In the genomic region with DNA sequence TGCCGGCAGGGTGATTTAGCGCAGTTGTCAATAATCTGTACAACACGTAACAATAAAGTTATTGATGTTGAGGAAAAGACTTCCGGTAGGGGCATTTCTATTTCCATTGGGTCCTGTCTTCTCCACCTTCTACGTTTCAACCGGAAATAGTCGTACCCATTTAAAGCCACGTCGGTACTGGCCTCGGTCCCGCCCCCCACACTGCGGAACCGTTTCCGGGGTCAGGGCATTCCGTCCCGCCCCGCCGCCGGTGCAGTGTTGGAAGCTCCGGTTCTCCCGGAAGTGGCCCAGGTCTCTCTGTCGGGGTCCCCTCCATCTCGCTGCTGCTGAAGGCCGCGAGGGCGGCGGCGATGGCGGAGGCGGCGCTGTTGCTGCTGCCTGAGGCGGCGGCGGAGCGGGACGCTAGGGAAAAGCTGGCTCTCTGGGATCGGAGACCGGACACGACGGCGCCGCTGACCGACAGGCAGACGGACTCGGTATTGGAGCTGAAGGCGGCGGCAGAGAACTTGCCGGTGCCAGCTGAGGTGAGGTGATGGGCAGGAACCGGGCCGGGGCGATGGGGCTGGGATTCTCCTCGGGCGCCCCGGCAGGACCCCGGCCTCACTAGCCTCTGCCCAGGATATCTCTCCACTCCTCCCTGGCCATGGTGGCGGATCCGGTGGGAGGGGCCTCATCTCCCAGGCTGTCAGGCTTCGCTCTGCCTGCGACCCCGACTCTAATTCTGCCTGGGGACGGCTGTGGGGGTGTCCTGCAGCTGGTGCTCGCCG, we compare ENCODE assay signal across 1 cellular context.
A peak's percentile ranks its signal among the peaks of the same experiment; 100 is the strongest.
TF ChIP-seq lines count a peak whose summit lies in the region.

A gene with protein sequence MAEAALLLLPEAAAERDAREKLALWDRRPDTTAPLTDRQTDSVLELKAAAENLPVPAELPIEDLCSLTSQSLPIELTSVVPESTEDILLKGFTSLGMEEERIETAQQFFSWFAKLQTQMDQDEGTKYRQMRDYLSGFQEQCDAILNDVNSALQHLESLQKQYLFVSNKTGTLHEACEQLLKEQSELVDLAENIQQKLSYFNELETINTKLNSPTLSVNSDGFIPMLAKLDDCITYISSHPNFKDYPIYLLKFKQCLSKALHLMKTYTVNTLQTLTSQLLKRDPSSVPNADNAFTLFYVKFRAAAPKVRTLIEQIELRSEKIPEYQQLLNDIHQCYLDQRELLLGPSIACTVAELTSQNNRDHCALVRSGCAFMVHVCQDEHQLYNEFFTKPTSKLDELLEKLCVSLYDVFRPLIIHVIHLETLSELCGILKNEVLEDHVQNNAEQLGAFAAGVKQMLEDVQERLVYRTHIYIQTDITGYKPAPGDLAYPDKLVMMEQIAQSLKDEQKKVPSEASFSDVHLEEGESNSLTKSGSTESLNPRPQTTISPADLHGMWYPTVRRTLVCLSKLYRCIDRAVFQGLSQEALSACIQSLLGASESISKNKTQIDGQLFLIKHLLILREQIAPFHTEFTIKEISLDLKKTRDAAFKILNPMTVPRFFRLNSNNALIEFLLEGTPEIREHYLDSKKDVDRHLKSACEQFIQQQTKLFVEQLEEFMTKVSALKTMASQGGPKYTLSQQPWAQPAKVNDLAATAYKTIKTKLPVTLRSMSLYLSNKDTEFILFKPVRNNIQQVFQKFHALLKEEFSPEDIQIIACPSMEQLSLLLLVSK (plus strand): TSS at position 253 of the 767 bp plus-strand sequence. CDS start 98 bp downstream, at position 351.

TF ChIP-seq in HEK293, 187 proteins besides CTCF, POLR2A, EP300 and RAD21 (continued from another document and continues in another):
- TF ChIP-seq, protein P1, sequence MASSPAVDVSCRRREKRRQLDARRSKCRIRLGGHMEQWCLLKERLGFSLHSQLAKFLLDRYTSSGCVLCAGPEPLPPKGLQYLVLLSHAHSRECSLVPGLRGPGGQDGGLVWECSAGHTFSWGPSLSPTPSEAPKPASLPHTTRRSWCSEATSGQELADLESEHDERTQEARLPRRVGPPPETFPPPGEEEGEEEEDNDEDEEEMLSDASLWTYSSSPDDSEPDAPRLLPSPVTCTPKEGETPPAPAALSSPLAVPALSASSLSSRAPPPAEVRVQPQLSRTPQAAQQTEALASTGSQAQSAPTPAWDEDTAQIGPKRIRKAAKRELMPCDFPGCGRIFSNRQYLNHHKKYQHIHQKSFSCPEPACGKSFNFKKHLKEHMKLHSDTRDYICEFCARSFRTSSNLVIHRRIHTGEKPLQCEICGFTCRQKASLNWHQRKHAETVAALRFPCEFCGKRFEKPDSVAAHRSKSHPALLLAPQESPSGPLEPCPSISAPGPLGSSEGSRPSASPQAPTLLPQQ (tag by site-specific recombination; IDR thresholded peaks at IDR 0.05): no peak; the same call in 1 of the 2 replicates
- no peak; the same call in 1 of the 2 replicates for TF ChIP-seq YY2 (tag by site-specific recombination; IDR thresholded peaks at IDR 0.05)
- TF ChIP-seq ZNF223 (tag by site-specific recombination; IDR thresholded peaks at IDR 0.05): no peak
- TF ChIP-seq EGR2 (tag by site-specific recombination; IDR thresholded peaks at IDR 0.05; ENCODE audit: low read depth): no peak
- TF ChIP-seq ZXDB (tag by site-specific recombination; IDR thresholded peaks at IDR 0.05): peak; percentile 85
- TF ChIP-seq ZNF132 (tag by site-specific recombination; IDR thresholded peaks at IDR 0.05; ENCODE audit: borderline replicate concordance): no peak
- no peak for TF ChIP-seq ZFP3 (tag by site-specific recombination; IDR thresholded peaks at IDR 0.05; ENCODE audit: low read depth)
- no peak for TF ChIP-seq OSR2 (tag by site-specific recombination; IDR thresholded peaks at IDR 0.05)
- TF ChIP-seq IKZF3 (tag by site-specific recombination; IDR thresholded peaks at IDR 0.05): peak; percentile 57; the same call in 1 of the 2 replicates
- peak; percentile 44; the same call in 1 of the 2 replicates for TF ChIP-seq ZBTB7A (tag by site-specific recombination; IDR thresholded peaks at IDR 0.05; ENCODE audit: low read depth)
- TF ChIP-seq ZNF555 (tag by site-specific recombination; conservative IDR thresholded peaks at IDR 0.05): no peak
- TF ChIP-seq ZNF155 (tag by site-specific recombination; IDR thresholded peaks at IDR 0.05): no peak
- TF ChIP-seq ZNF558 (tag by site-specific recombination; IDR thresholded peaks at IDR 0.05): peak; percentile 84; the same call in 1 of the 2 replicates
- no peak for TF ChIP-seq ZNF747 (tag by site-specific recombination; IDR thresholded peaks at IDR 0.05)
- peak; percentile 34; the same call in 1 of the 2 replicates for TF ChIP-seq ZNF324 (tag by site-specific recombination; IDR thresholded peaks at IDR 0.05)
- TF ChIP-seq ZBTB8A (tag by site-specific recombination; IDR thresholded peaks at IDR 0.05): peak; percentile 70
- TF ChIP-seq, protein P2, sequence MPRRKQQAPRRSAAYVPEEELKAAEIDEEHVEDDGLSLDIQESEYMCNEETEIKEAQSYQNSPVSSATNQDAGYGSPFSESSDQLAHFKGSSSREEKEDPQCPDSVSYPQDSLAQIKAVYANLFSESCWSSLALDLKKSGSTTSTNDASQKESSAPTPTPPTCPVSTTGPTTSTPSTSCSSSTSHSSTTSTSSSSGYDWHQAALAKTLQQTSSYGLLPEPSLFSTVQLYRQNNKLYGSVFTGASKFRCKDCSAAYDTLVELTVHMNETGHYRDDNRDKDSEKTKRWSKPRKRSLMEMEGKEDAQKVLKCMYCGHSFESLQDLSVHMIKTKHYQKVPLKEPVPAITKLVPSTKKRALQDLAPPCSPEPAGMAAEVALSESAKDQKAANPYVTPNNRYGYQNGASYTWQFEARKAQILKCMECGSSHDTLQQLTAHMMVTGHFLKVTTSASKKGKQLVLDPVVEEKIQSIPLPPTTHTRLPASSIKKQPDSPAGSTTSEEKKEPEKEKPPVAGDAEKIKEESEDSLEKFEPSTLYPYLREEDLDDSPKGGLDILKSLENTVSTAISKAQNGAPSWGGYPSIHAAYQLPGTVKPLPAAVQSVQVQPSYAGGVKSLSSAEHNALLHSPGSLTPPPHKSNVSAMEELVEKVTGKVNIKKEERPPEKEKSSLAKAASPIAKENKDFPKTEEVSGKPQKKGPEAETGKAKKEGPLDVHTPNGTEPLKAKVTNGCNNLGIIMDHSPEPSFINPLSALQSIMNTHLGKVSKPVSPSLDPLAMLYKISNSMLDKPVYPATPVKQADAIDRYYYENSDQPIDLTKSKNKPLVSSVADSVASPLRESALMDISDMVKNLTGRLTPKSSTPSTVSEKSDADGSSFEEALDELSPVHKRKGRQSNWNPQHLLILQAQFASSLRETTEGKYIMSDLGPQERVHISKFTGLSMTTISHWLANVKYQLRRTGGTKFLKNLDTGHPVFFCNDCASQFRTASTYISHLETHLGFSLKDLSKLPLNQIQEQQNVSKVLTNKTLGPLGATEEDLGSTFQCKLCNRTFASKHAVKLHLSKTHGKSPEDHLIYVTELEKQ (tag by site-specific recombination; IDR thresholded peaks at IDR 0.05; ENCODE audit: borderline replicate concordance): peak; percentile 61; the same call in 1 of the 2 replicates
- TF ChIP-seq, protein P3, sequence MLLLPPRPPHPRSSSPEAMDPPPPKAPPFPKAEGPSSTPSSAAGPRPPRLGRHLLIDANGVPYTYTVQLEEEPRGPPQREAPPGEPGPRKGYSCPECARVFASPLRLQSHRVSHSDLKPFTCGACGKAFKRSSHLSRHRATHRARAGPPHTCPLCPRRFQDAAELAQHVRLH (tag by site-specific recombination; IDR thresholded peaks at IDR 0.05): peak; percentile 97
- TF ChIP-seq ZNF426 (tag by site-specific recombination; IDR thresholded peaks at IDR 0.05): no peak
- TF ChIP-seq ZNF175 (tag by site-specific recombination; IDR thresholded peaks at IDR 0.05): no peak
- no peak for TF ChIP-seq ZNF292 (tag by site-specific recombination; IDR thresholded peaks at IDR 0.05; ENCODE audit: borderline replicate concordance, low read depth)
- 0 out of 2 replicates have a peak, but pooled peaks have one; percentile 67 for TF ChIP-seq KLF16 (tag by site-specific recombination; IDR thresholded peaks at IDR 0.05)
- TF ChIP-seq ZNF138 (tag by site-specific recombination; IDR thresholded peaks at IDR 0.05; ENCODE audit: borderline replicate concordance): no peak
- TF ChIP-seq, protein P4, sequence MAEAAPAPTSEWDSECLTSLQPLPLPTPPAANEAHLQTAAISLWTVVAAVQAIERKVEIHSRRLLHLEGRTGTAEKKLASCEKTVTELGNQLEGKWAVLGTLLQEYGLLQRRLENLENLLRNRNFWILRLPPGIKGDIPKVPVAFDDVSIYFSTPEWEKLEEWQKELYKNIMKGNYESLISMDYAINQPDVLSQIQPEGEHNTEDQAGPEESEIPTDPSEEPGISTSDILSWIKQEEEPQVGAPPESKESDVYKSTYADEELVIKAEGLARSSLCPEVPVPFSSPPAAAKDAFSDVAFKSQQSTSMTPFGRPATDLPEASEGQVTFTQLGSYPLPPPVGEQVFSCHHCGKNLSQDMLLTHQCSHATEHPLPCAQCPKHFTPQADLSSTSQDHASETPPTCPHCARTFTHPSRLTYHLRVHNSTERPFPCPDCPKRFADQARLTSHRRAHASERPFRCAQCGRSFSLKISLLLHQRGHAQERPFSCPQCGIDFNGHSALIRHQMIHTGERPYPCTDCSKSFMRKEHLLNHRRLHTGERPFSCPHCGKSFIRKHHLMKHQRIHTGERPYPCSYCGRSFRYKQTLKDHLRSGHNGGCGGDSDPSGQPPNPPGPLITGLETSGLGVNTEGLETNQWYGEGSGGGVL (tag by site-specific recombination; IDR thresholded peaks at IDR 0.05): no peak
- no peak for TF ChIP-seq SCRT1 (tag by site-specific recombination; IDR thresholded peaks at IDR 0.05; ENCODE audit: borderline replicate concordance)
- TF ChIP-seq ZNF140 (tag by site-specific recombination; IDR thresholded peaks at IDR 0.05): no peak
- TF ChIP-seq ZNF501 (tag by site-specific recombination; IDR thresholded peaks at IDR 0.05): peak; percentile 87; the same call in 1 of the 2 replicates
- TF ChIP-seq, protein P5, sequence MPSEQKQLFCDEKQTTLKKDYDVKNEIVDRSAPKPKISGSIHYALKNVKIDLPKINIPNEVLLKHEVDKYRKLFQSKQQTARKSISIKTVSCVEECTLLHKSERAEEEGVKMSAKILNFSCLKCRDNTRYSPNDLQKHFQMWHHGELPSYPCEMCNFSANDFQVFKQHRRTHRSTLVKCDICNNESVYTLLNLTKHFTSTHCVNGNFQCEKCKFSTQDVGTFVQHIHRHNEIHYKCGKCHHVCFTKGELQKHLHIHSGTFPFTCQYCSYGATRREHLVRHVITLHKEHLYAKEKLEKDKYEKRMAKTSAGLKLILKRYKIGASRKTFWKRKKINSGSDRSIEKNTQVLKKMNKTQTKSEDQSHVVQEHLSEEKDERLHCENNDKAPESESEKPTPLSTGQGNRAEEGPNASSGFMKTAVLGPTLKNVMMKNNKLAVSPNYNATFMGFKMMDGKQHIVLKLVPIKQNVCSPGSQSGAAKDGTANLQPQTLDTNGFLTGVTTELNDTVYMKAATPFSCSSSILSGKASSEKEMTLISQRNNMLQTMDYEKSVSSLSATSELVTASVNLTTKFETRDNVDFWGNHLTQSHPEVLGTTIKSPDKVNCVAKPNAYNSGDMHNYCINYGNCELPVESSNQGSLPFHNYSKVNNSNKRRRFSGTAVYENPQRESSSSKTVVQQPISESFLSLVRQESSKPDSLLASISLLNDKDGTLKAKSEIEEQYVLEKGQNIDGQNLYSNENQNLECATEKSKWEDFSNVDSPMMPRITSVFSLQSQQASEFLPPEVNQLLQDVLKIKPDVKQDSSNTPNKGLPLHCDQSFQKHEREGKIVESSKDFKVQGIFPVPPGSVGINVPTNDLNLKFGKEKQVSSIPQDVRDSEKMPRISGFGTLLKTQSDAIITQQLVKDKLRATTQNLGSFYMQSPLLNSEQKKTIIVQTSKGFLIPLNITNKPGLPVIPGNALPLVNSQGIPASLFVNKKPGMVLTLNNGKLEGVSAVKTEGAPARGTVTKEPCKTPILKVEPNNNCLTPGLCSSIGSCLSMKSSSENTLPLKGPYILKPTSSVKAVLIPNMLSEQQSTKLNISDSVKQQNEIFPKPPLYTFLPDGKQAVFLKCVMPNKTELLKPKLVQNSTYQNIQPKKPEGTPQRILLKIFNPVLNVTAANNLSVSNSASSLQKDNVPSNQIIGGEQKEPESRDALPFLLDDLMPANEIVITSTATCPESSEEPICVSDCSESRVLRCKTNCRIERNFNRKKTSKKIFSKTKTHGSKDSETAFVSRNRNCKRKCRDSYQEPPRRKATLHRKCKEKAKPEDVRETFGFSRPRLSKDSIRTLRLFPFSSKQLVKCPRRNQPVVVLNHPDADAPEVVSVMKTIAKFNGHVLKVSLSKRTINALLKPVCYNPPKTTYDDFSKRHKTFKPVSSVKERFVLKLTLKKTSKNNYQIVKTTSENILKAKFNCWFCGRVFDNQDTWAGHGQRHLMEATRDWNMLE (tag by site-specific recombination; conservative IDR thresholded peaks at IDR 0.05; ENCODE audit: low read depth): peak; percentile 100
- TF ChIP-seq ZNF146 (tag by site-specific recombination; IDR thresholded peaks at IDR 0.05): no peak; the same call in 1 of the 2 replicates
- TF ChIP-seq ZNF514 (tag by site-specific recombination; IDR thresholded peaks at IDR 0.05): no peak
- no peak for TF ChIP-seq ZNF221 (tag by site-specific recombination; IDR thresholded peaks at IDR 0.05; ENCODE audit: borderline replicate concordance)
- no peak for TF ChIP-seq ZNF600 (tag by site-specific recombination; IDR thresholded peaks at IDR 0.05)
- TF ChIP-seq SP7 (tag by site-specific recombination; IDR thresholded peaks at IDR 0.05): peak; percentile 82
- TF ChIP-seq GLIS1 (tag by site-specific recombination; IDR thresholded peaks at IDR 0.05): peak; percentile 43
- TF ChIP-seq, protein P6, sequence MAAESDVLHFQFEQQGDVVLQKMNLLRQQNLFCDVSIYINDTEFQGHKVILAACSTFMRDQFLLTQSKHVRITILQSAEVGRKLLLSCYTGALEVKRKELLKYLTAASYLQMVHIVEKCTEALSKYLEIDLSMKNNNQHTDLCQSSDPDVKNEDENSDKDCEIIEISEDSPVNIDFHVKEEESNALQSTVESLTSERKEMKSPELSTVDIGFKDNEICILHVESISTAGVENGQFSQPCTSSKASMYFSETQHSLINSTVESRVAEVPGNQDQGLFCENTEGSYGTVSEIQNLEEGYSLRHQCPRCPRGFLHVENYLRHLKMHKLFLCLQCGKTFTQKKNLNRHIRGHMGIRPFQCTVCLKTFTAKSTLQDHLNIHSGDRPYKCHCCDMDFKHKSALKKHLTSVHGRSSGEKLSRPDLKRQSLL (tag by site-specific recombination; IDR thresholded peaks at IDR 0.05): no peak
- no peak for TF ChIP-seq ZNF211 (tag by site-specific recombination; IDR thresholded peaks at IDR 0.05; ENCODE audit: low read depth)
- TF ChIP-seq ZNF776 (tag by site-specific recombination; IDR thresholded peaks at IDR 0.05; ENCODE audit: borderline replicate concordance): no peak
- TF ChIP-seq ZNF391 (tag by site-specific recombination; IDR thresholded peaks at IDR 0.05; ENCODE audit: borderline replicate concordance, low read depth): no peak
- TF ChIP-seq, protein P7, sequence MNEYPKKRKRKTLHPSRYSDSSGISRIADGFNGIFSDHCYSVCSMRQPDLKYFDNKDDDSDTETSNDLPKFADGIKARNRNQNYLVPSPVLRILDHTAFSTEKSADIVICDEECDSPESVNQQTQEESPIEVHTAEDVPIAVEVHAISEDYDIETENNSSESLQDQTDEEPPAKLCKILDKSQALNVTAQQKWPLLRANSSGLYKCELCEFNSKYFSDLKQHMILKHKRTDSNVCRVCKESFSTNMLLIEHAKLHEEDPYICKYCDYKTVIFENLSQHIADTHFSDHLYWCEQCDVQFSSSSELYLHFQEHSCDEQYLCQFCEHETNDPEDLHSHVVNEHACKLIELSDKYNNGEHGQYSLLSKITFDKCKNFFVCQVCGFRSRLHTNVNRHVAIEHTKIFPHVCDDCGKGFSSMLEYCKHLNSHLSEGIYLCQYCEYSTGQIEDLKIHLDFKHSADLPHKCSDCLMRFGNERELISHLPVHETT (tag by site-specific recombination; IDR thresholded peaks at IDR 0.05): peak; percentile 92; the same call in 1 of the 2 replicates
- TF ChIP-seq ZNF174 (tag by site-specific recombination; IDR thresholded peaks at IDR 0.05): no peak
- TF ChIP-seq ZNF768 (tag by site-specific recombination; IDR thresholded peaks at IDR 0.05): no peak
- no peak for TF ChIP-seq ZBTB1 (tag by site-specific recombination; IDR thresholded peaks at IDR 0.05)
